ENCODE assay signal across 9 cellular contexts in genomic region chrY:13053501-13053900, GRCh38.
"Had no signal": no experiment of that assay in that cellular context is flagged by ENCODE, and none has a peak within 500 bp of the region (broad histone marks: within the 10 kb centered on the region; RNA-seq: fewer than 3 reads in every experiment).

No MANE protein-coding gene starts in this region.

- H3K4me1 ChIP-seq: HAP-1 had no signal

- H3K36me3 ChIP-seq: HAP-1 had no signal

- FAIRE-seq: HTR-8/SVneo, K562 had no signal

- H3K27ac ChIP-seq: GM23248 had no signal

- H3K9me3 ChIP-seq: HAP-1 had no signal

- ATAC-seq: HCT116, K562 had no signal

- H3K4me3 ChIP-seq: GM23248, HAP-1, K562 had no signal

- DNase-seq: GM23248, GOT3, H7, IMR-90, KG1 had no signal
